In the genomic region with DNA sequence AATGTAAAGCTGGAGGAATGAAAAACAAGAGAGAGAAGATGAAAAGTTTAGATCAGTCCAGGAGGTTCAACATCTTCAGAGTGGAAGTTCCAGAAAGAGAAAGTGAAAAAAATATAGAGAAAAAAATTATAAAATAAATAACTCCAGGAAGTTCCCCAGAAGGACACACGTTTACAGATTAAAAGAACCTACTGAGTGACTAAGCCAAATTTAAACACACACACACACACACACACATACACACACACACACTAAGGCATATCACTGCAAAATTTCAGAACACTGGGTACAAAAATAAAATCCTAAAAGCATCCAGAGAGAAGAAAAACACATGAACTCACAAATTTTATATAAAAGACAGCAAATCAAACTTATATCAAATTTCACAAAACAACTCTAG, we compare ENCODE assay signal across 13 cellular contexts.
"Had no signal": no experiment of that assay in that cellular context is flagged by ENCODE, and none has a peak within 500 bp of the region (broad histone marks: within the 10 kb centered on the region; RNA-seq: fewer than 3 reads in every experiment).

No MANE protein-coding gene starts in this region.

- H3K9me3 ChIP-seq: esophagus squamous epithelium, right atrium auricular region, spleen, upper lobe of left lung had no signal

- H3K27me3 ChIP-seq: right atrium auricular region, spleen, upper lobe of left lung had no signal

- H3K36me3 ChIP-seq: esophagus squamous epithelium, gastroesophageal sphincter, right atrium auricular region, spleen, upper lobe of left lung had no signal

- DNase-seq: activated CD4-positive, alpha-beta T cell treated with anti-CD3 and anti-CD28 coated beads, Interleukin-2, amount 50 U/mL, for 4 hours; activated CD4-positive, CD25-positive, alpha-beta regulatory T cell treated with anti-CD3 and anti-CD28 coated beads, Interleukin-2, amount 50 U/mL, for 72 hours; activated CD8-positive, alpha-beta memory T cell treated with anti-CD3 and anti-CD28 coated beads, Interleukin-2, amount 10 ng/mL, durations not matched to agents 7 days and 5 days; activated gamma-delta T cell; activated T-cell treated with anti-CD3 and anti-CD28 coated beads, Interleukin-2, amount 50 U/mL, for 4 hours; esophagus squamous epithelium; kidney; spleen; stimulated activated CD4-positive, alpha-beta T cell treated with anti-CD3 and anti-CD28 coated beads, Interleukin-1b, Interleukin-23, amount 100 ng/mL, for 48 hours; stimulated activated naive B cell treated with anti-CD40 and anti-IgM and Interleukin-4, amounts not matched to agents 10 μg/mL and 1 μg/mL and 100 μg/mL, for 72 hours; upper lobe of left lung had no signal

- H3K27ac ChIP-seq: esophagus squamous epithelium, gastroesophageal sphincter, right atrium auricular region, upper lobe of left lung had no signal

- H3K4me3 ChIP-seq: esophagus squamous epithelium, gastroesophageal sphincter, right atrium auricular region, spleen, upper lobe of left lung had no signal

- ATAC-seq: activated CD8-positive, alpha-beta memory T cell treated with anti-CD3 and anti-CD28 coated beads, Interleukin-2, amount 10 ng/mL, durations not matched to agents 7 days and 5 days; activated T-cell treated with anti-CD3 and anti-CD28 coated beads, Interleukin-2, amount 50 U/mL, for 4 hours; gastroesophageal sphincter; stimulated activated naive B cell treated with anti-CD40 and anti-IgM and Interleukin-4, amounts not matched to agents 10 μg/mL and 1 μg/mL and 100 μg/mL, for 72 hours had no signal

- H3K4me1 ChIP-seq: esophagus squamous epithelium, gastroesophageal sphincter, right atrium auricular region, spleen, upper lobe of left lung had no signal
